ENCODE assay signal across 25 cellular contexts in genomic region chr13:91025442-91025841, GRCh38.
DNase-seq lines count a peak whose midpoint lies in the region; ATAC-seq, FAIRE-seq and TF ChIP-seq lines count a peak whose summit lies in the region.
"Had no signal": no experiment of that assay in that cellular context is flagged by ENCODE, and none has a peak within 500 bp of the region (broad histone marks: within the 10 kb centered on the region; RNA-seq: fewer than 3 reads in every experiment).

No MANE protein-coding gene starts in this region.

- no peak for TF ChIP-seq RAD21 in HepG2 (CRISPR knock-in tag; IDR thresholded peaks at IDR 0.05)

- H3K27me3 ChIP-seq in HepG2 (ENCODE audit: control insufficient read depth in 1 of 2, insufficient read depth in 2 of 2, low read length in 2 of 2) (no peaks in the 10 kb centered on the region), right lobe of liver (no peaks in the 10 kb centered on the region), tibial nerve (no peaks in the 10 kb centered on the region)
- H3K27me3 ChIP-seq: BLaER1 treated with 17β-estradiol and CSF1 and Interleukin-3, amounts not matched to agents 10 nM and 100 nM had no signal

- ATAC-seq in HepG2: no peak
- no peak for ATAC-seq in right lobe of liver
- ATAC-seq: A549, HCT116 had no signal

- no peaks in the 10 kb centered on the region for H3K36me3 ChIP-seq in HepG2 (replicated peaks in 1 of 2; ENCODE audit: control insufficient read depth in 1 of 2, insufficient read depth in 2 of 2, low read length in 2 of 2)
- H3K36me3 ChIP-seq in right lobe of liver: no peaks in the 10 kb centered on the region
- no peaks in the 10 kb centered on the region for H3K36me3 ChIP-seq in tibial nerve
- H3K36me3 ChIP-seq: BE2C; BLaER1 treated with 17β-estradiol and CSF1 and Interleukin-3, amounts not matched to agents 10 nM and 100 nM had no signal

- peak overlapping the region; percentile 71 for H3K27ac Mint-ChIP-seq in progenitor cell of endocrine pancreas
- H3K27ac Mint-ChIP-seq: CD4-positive, alpha-beta memory T cell; H9 had no signal

- POLR2A ChIA-PET in HepG2 (lab: Yijun Ruan, JAX): no interaction called here

- no peaks in the 10 kb centered on the region for H3K27me3 Mint-ChIP-seq in progenitor cell of endocrine pancreas
- H3K27me3 Mint-ChIP-seq: CD4-positive, alpha-beta memory T cell had no signal

- H3K4me1 ChIP-seq in HepG2 (ENCODE audit: insufficient read depth, low read length) (no peaks in the 10 kb centered on the region), right lobe of liver (no peaks in the 10 kb centered on the region), tibial nerve (no peaks in the 10 kb centered on the region)
- H3K4me1 ChIP-seq: A549; BE2C; BLaER1 treated with 17β-estradiol and CSF1 and Interleukin-3, amounts not matched to agents 10 nM and 100 nM had no signal

- CTCF ChIA-PET in HepG2 (lab: Yijun Ruan, JAX; ENCODE audit: low intra/inter-chr PET ratio, low total read pairs): no interaction called here

- H3K9me3 Mint-ChIP-seq in progenitor cell of endocrine pancreas (ENCODE audit: low read depth): no peaks in the 10 kb centered on the region
- H3K9me3 Mint-ChIP-seq: H9 had no signal

- DNase-seq in HepG2 (ENCODE audit: low spot score) (no peak), right lobe of liver (no peak), progenitor cell of endocrine pancreas (ENCODE audit: low spot score, unreplicated experiment) (no peak), tibial nerve (ENCODE audit: low spot score in 2 of 2) (no peak), posterior vena cava (ENCODE audit: low spot score) (no peak)
- no peak for DNase-seq in stimulated activated CD4-positive, alpha-beta T cell treated with anti-CD3 and anti-CD28 coated beads, Interleukin-4, amount 100 ng/mL, for 24 hours
- DNase-seq: 8988T; ACHN; AML-193; BE2C; Calu3; CD4-positive, alpha-beta memory T cell; COR-L47; DMS53; DMS79 treated with DMSO at 0.1 percent for 48 hours; GF-D8; GM23248; H9 had no signal

- H3K27ac ChIP-seq in HepG2 (ENCODE audit: extremely low read length, insufficient read depth, low read length) (no peak overlapping the region), right lobe of liver (no peak overlapping the region), VCaP (peak overlapping the region; percentile 30; the same call in 1 of the 2 replicates), tibial nerve (no peak overlapping the region)
- H3K27ac ChIP-seq: A549; BLaER1 treated with 17β-estradiol and CSF1 and Interleukin-3, amounts not matched to agents 10 nM and 100 nM; GM23248 had no signal

- intact Hi-C loops in HepG2 (cut with micrococcal nuclease; ENCODE audit: unreplicated experiment) (no loop called here), right lobe of liver (cut with DNase I) (no loop called here), posterior vena cava (cut with DNase I) (no loop called here)

- TF ChIP-seq EP300 in HepG2 (IDR thresholded peaks at IDR 0.05; ENCODE audit: low read depth in 2 of 2, low read length in 2 of 2) (no peak), HepG2 (CRISPR knock-in tag; IDR thresholded peaks at IDR 0.05; ENCODE audit: borderline replicate concordance) (no peak), tibial nerve (IDR thresholded peaks at IDR 0.05) (no peak)

- in situ Hi-C loops in HepG2 (cut with HindIII; ENCODE audit: extremely low pct_ligation_motif_present, low pct_unique_long_range_greater_than_20kb): no loop called here

- H3K4me2 ChIP-seq in HepG2 (ENCODE audit: low read depth, low read length): no peak overlapping the region
- H3K4me2 ChIP-seq: A549; BLaER1 treated with 17β-estradiol and CSF1 and Interleukin-3, amounts not matched to agents 10 nM and 100 nM had no signal

- no peak overlapping the region for H3K4me3 Mint-ChIP-seq in progenitor cell of endocrine pancreas (ENCODE audit: low read depth)
- H3K4me3 Mint-ChIP-seq: CD4-positive, alpha-beta memory T cell; H9 had no signal

- no peak overlapping the region for H2AFZ ChIP-seq in HepG2 (ENCODE audit: low read length)
- H2AFZ ChIP-seq: GM23248 had no signal

- FAIRE-seq in HepG2 (lab: Jason Lieb, UNC) (no peak), colon (lab: Jason Lieb, UNC) (peak; percentile 51)
- FAIRE-seq: A549, GM12891, GM18507 had no signal

- H3K36me3 Mint-ChIP-seq in progenitor cell of endocrine pancreas (ENCODE audit: insufficient read depth): no peaks in the 10 kb centered on the region
- H3K36me3 Mint-ChIP-seq: CD4-positive, alpha-beta memory T cell had no signal

- H3K4me3 ChIP-seq in HepG2 (replicated peaks in 1 of 3; ENCODE audit: insufficient read depth in 1 of 3, low read depth in 2 of 3, low read length in 3 of 3) (no peak overlapping the region), right lobe of liver (no peak overlapping the region), tibial nerve (no peak overlapping the region)
- H3K4me3 ChIP-seq: A549; BLaER1 treated with 17β-estradiol and CSF1 and Interleukin-3, amounts not matched to agents 10 nM and 100 nM; GM23248 had no signal

- no TSS peak for BruUV-seq in HepG2 (replicated peaks; lab: Mats Ljungman, UMichigan)

- H3K9me3 ChIP-seq in HepG2 (ENCODE audit: low read length): no peaks in the 10 kb centered on the region
- no peaks in the 10 kb centered on the region for H3K9me3 ChIP-seq in right lobe of liver
- no peaks in the 10 kb centered on the region for H3K9me3 ChIP-seq in tibial nerve
- H3K9me3 ChIP-seq: A549; BE2C; BLaER1 treated with 17β-estradiol and CSF1 and Interleukin-3, amounts not matched to agents 10 nM and 100 nM had no signal

- TF ChIP-seq CTCF in HepG2 (CRISPR knock-in tag; IDR thresholded peaks at IDR 0.05): no peak
- no peak for TF ChIP-seq CTCF in right lobe of liver (IDR thresholded peaks at IDR 0.05)
- TF ChIP-seq CTCF in VCaP (conservative IDR thresholded peaks at IDR 0.05): no peak
- no peak for TF ChIP-seq CTCF in progenitor cell of endocrine pancreas (IDR thresholded peaks at IDR 0.05; ENCODE audit: unreplicated experiment)
- no peak for TF ChIP-seq CTCF in tibial nerve (IDR thresholded peaks at IDR 0.05)

- no peaks in the 10 kb centered on the region for H4K20me1 ChIP-seq in HepG2 (ENCODE audit: insufficient read depth, low read length)
- H4K20me1 ChIP-seq: BLaER1 treated with 17β-estradiol and CSF1 and Interleukin-3, amounts not matched to agents 10 nM and 100 nM had no signal

- TF ChIP-seq POLR2A in HepG2 (IDR thresholded peaks at IDR 0.05; ENCODE audit: insufficient read depth in 1 of 2, low read depth in 2 of 2, low read length in 2 of 2): no peak
- TF ChIP-seq POLR2A in right lobe of liver (IDR thresholded peaks at IDR 0.05): no peak
- TF ChIP-seq POLR2A in tibial nerve (IDR thresholded peaks at IDR 0.05): no peak

- H3K4me1 Mint-ChIP-seq in progenitor cell of endocrine pancreas (ENCODE audit: low read depth): peaks cover 22% of the 10 kb centered on the region
- H3K4me1 Mint-ChIP-seq: CD4-positive, alpha-beta memory T cell had no signal

- no peaks in the 10 kb centered on the region for H3K79me2 ChIP-seq in HepG2 (ENCODE audit: insufficient read depth, low read length)

- H3K9ac ChIP-seq in HepG2 (ENCODE audit: insufficient read depth, low read depth, low read length): no peak overlapping the region
- H3K9ac ChIP-seq: BLaER1 treated with 17β-estradiol and CSF1 and Interleukin-3, amounts not matched to agents 10 nM and 100 nM; GM23248 had no signal

TF ChIP-seq in HepG2, 621 proteins besides CTCF, POLR2A, EP300 and RAD21:
- TF ChIP-seq, protein P1, sequence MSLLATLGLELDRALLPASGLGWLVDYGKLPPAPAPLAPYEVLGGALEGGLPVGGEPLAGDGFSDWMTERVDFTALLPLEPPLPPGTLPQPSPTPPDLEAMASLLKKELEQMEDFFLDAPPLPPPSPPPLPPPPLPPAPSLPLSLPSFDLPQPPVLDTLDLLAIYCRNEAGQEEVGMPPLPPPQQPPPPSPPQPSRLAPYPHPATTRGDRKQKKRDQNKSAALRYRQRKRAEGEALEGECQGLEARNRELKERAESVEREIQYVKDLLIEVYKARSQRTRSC (CRISPR knock-in tag; IDR thresholded peaks at IDR 0.05; ENCODE audit: low read depth): no peak
- peak; percentile 51; the same call in 1 of the 2 replicates for TF ChIP-seq CEBPB (IDR thresholded peaks at IDR 0.05; ENCODE audit: borderline replicate concordance, low read depth, low read length)
